ENCODE assay signal across 8 cellular contexts in genomic region chr1:231421971-231422797, GRCh38. TPM values are rescaled to one million over a fixed set of nuclear protein-coding genes. Genes with fewer than 3 reads are reported as not detected.
DNase-seq lines count a peak whose midpoint lies in the region; ATAC-seq and TF ChIP-seq lines count a peak whose summit lies in the region.

EGLN1 (minus strand) TSS chr1:231422287; CDS start chr1:231421888, 399 bp downstream.

- ATAC-seq in GM19023 (IDR thresholded peaks at IDR 0.05; ENCODE audit: unreplicated experiment) (peak; percentile 84), HG03196 (IDR thresholded peaks at IDR 0.05; ENCODE audit: unreplicated experiment) (peak; percentile 81)

- DNase-seq in AG10803 (ENCODE audit: low read depth) (peak; percentile 81), NCI-H226 (peak; percentile 82), cerebellar cortex (ENCODE audit: low spot score) (peak; percentile 76), kidney epithelial cell (ENCODE audit: low read depth) (peak; percentile 54)
- peak; percentile 82 for DNase-seq in activated CD4-positive, CD25-positive, alpha-beta regulatory T cell treated with anti-CD3 and anti-CD28 coated beads, Interleukin-2, amount 50 U/mL, for 72 hours
- DNase-seq in stimulated activated CD4-positive, alpha-beta T cell treated with anti-CD3 and anti-CD28 coated beads, Interleukin-15, amount 100 ng/mL, for 24 hours: peak; percentile 89

- no peaks in the 10 kb centered on the region for H3K36me3 ChIP-seq in kidney epithelial cell (ENCODE audit: control insufficient read depth, insufficient read depth, low read length)

- H3K27me3 ChIP-seq in kidney epithelial cell (ENCODE audit: control insufficient read depth, insufficient read depth, low read length): no peaks in the 10 kb centered on the region

- peak within 1 kb of the TSS; percentile 83 for H3K4me3 ChIP-seq in AG10803 (ENCODE audit: low read length)
- H3K4me3 ChIP-seq in kidney epithelial cell (ENCODE audit: low read depth, low read length): peak within 1 kb of the TSS; percentile 91

- TF ChIP-seq CTCF in AG10803 (conservative IDR thresholded peaks at IDR 0.05; ENCODE audit: low read length) (peak; percentile 26; the same call in 1 of the 2 replicates), kidney epithelial cell (IDR thresholded peaks at IDR 0.05; ENCODE audit: insufficient read depth, low read length, poor library complexity, severe bottlenecking) (peak; percentile 34)

RNA-seq across cellular contexts. Expression of gene EGLN1, which starts in this region (rescaled TPM):
- 23.6 and 29.2 TPM in 2 replicates for total RNA-seq in kidney epithelial cell

Comparison
In these comparisons a context has a peak if more than half of its experiments do, and no peak if none do; other contexts are left out.
1. Peak in every context shown above with its lines: DNase-seq, ATAC-seq and H3K4me3 ChIP-seq.